Comparison of ENCODE assay signal across 1 cellular context in genomic region chr10:12586724-12587123, GRCh38.
A peak's percentile ranks its signal among the peaks of the same experiment; 100 is the strongest.
TF ChIP-seq lines count a peak whose summit lies in the region.

No MANE protein-coding gene starts in this region.

TF ChIP-seq in HEK293, 187 proteins besides CTCF, POLR2A, EP300 and RAD21 (continued from another document):
- 0 out of 2 replicates have a peak, but pooled peaks have one; percentile 36 for TF ChIP-seq ZNF362 (tag by site-specific recombination; IDR thresholded peaks at IDR 0.05)
